8 cellular contexts compared by ENCODE assay signal in genomic region chr11:110093407-110094297, GRCh38. TPM values are rescaled to one million over a fixed set of nuclear protein-coding genes. Genes with fewer than 3 reads are reported as not detected.
DNase-seq lines count a peak whose midpoint lies in the region; ATAC-seq, FAIRE-seq and TF ChIP-seq lines count a peak whose summit lies in the region.

No MANE protein-coding gene starts in this region.

- H3K27me3 ChIP-seq in BJ (ENCODE audit: control insufficient read depth, insufficient read depth, low read length) (no peaks in the 10 kb centered on the region), pancreas (no peaks in the 10 kb centered on the region)

- TF ChIP-seq CTCF in BJ (IDR thresholded peaks at IDR 0.05; ENCODE audit: insufficient read depth, low read depth, low read length): no peak
- no peak for TF ChIP-seq CTCF in pancreas (IDR thresholded peaks at IDR 0.05)

- H3K27ac ChIP-seq in pancreas: peak overlapping the region; percentile 72 to 93 (median 86)

- peak; percentile 13 for ATAC-seq in GM18519 (IDR thresholded peaks at IDR 0.05; ENCODE audit: low FRiP score, unreplicated experiment)
- ATAC-seq in HG03039 (IDR thresholded peaks at IDR 0.05; ENCODE audit: unreplicated experiment): peak; percentile 11
- ATAC-seq in left ventricle myocardium superior: peak; percentile 70
- ATAC-seq in pancreas: peak; percentile 26 to 61 (median 52)

- DNase-seq in BJ (ENCODE audit: low read depth): no peak
- peak; percentile 90 for DNase-seq in NCI-H526 treated with DMSO at 0.1 percent for 48 hours (lab: John Stamatoyannopoulos, UW)
- peak; percentile 8 for DNase-seq in amniotic stem cell (lab: John Stamatoyannopoulos, UW)
- peak; percentile 81 for DNase-seq in left ventricle myocardium superior
- peak; percentile 28 to 83 (median 53) for DNase-seq in pancreas
- no peak for DNase-seq in central memory CD4-positive, alpha-beta T cell

- 1% methylated on average over 58 to 80 of the region's 80 CpGs for WGBS in pancreas, 2 donors

- CTCF ChIA-PET in BJ (lab: Yijun Ruan, JAX): interaction anchor here (1.0 to 1.8 kb wide), 4 partner anchors 11 to 144 kb away, joined by 3 to 5 read pairs (median 4); no protein-coding TSS in a partner anchor

- POLR2A ChIA-PET in BJ (lab: Charles Lee): no interaction called here

- no peaks in the 10 kb centered on the region for H3K9me3 ChIP-seq in pancreas

- H3K4me3 ChIP-seq in BJ (ENCODE audit: low read depth, low read length) (peak overlapping the region; percentile 72), pancreas (peak overlapping the region; percentile 61 to 78 (median 72))

- H3K36me3 ChIP-seq in BJ (ENCODE audit: control insufficient read depth, insufficient read depth, low read length) (no peaks in the 10 kb centered on the region), pancreas (no peaks in the 10 kb centered on the region)

- FAIRE-seq in pancreas (lab: Jason Lieb, UNC): no peak

- H3K4me1 ChIP-seq in pancreas: peaks cover 4 to 6% (median 5%) of the 10 kb centered on the region in 3 donors

- intact Hi-C loops in left ventricle myocardium superior (cut with micrococcal nuclease) (loop anchor here (5.0 kb wide), 1 partner anchor 146 kb away; no protein-coding TSS in a partner anchor), pancreas (cut with DNase I) (no loop called here)

RNA-seq across cellular contexts. Expression of gene ZC3H12C, which starts 0.5 kb away (rescaled TPM):
- 5.2 and 5.5 TPM in 2 replicates for polyA plus RNA-seq in BJ (2011; rRNA removed)
- polyA minus RNA-seq in BJ (2011; rRNA and poly(A)+ RNA removed): 5.2 TPM in 2 replicates
- total RNA-seq in left ventricle myocardium superior: 18.3 TPM
- 1 to 10 TPM; 3.3 to 9.5 (median 4.5) TPM for total RNA-seq in pancreas
- polyA plus RNA-seq in pancreas: 1 to 10 TPM; 1.5 to 2.7 TPM

Comparison
In these comparisons a context has a peak if more than half of its experiments do, and no peak if none do; other contexts are left out.
1. DNase-seq: peak in NCI-H526 treated with DMSO at 0.1 percent for 48 hours (single experiment), amniotic stem cell (single experiment), left ventricle myocardium superior (single experiment) and pancreas (6 of 6); none in BJ (single experiment) and central memory CD4-positive, alpha-beta T cell (single experiment).
2. ATAC-seq: peak in every context shown above with its lines; median percentile 70 in left ventricle myocardium superior; 52 in pancreas; 13 in GM18519; 11 in HG03039.